In genomic region chr2:157813477-157813876, GRCh38 we compare ENCODE assay signal across 28 cellular contexts.
"Had no signal": no experiment of that assay in that cellular context is flagged by ENCODE, and none has a peak within 500 bp of the region (broad histone marks: within the 10 kb centered on the region; RNA-seq: fewer than 3 reads in every experiment).

No MANE protein-coding gene starts in this region.

- H3K4me3 Mint-ChIP-seq: endodermal cell; mesothelial cell of epicardium; naive B cell; nephron; stimulated activated effector memory CD8-positive, alpha-beta T cell treated with anti-CD3 and anti-CD28 coated beads, Interleukin-12 subunit alpha, Interleukin-12 subunit beta, amount 100 ng/mL, for 72 hours had no signal

- DNase-seq: central memory CD4-positive, alpha-beta T cell; effector CD8-positive, alpha-beta T cell; endodermal cell; erythroblast; esophagus squamous epithelium; foreskin melanocyte; glutamatergic neuron; heart right ventricle; hippocampal formation; left colon; mesenchymal stem cell; mucosa of descending colon; naive B cell; occipital lobe; pancreas; stimulated activated CD4-positive, alpha-beta T cell treated with anti-CD3 and anti-CD28 coated beads, Interleukin-2, amount 100 ng/mL, for 24 hours; stimulated activated CD4-positive, alpha-beta T cell treated with anti-CD3 and anti-CD28 coated beads, Interleukin-4, amount 100 ng/mL, for 24 hours; stimulated activated naive CD8-positive, alpha-beta T cell treated with anti-CD3 and anti-CD28 coated beads, Interleukin-15, Interleukin-2, amounts not matched to agents 100 U/mL and 50 U/mL, for 24 hours; substantia nigra; testis; upper lobe of right lung; uterus had no signal

- H3K27me3 ChIP-seq: esophagus squamous epithelium, heart right ventricle, pancreas, testis, tibial nerve, upper lobe of right lung, uterus had no signal

- H3K4me1 Mint-ChIP-seq: endodermal cell, naive B cell had no signal

- H3K9me3 Mint-ChIP-seq: endodermal cell; mesothelial cell of epicardium; naive B cell; nephron; stimulated activated effector memory CD8-positive, alpha-beta T cell treated with anti-CD3 and anti-CD28 coated beads, Interleukin-12 subunit alpha, Interleukin-12 subunit beta, amount 100 ng/mL, for 72 hours had no signal

- H3K36me3 ChIP-seq: uterus had no signal

- FAIRE-seq: colon, pancreas had no signal

- H3K9me3 ChIP-seq: esophagus squamous epithelium, heart right ventricle, mucosa of descending colon, pancreas, testis, tibial nerve, upper lobe of right lung, uterus had no signal

- H3K27me3 Mint-ChIP-seq: naive B cell had no signal

- H3K4me3 ChIP-seq: esophagus squamous epithelium, heart right ventricle, mucosa of descending colon, pancreas, testis, tibial nerve, upper lobe of right lung, uterus had no signal

- H3K4me1 ChIP-seq: testis, uterus had no signal

- H3K27ac Mint-ChIP-seq: endodermal cell; mesothelial cell of epicardium; naive B cell; nephron; stimulated activated effector memory CD8-positive, alpha-beta T cell treated with anti-CD3 and anti-CD28 coated beads, Interleukin-12 subunit alpha, Interleukin-12 subunit beta, amount 100 ng/mL, for 72 hours had no signal

- H3K27ac ChIP-seq: esophagus squamous epithelium, heart right ventricle, pancreas, testis, tibial nerve, upper lobe of right lung, uterus had no signal

- ATAC-seq: heart right ventricle; left colon; mucosa of descending colon; pancreas; sciatic nerve; stimulated activated effector memory CD8-positive, alpha-beta T cell treated with anti-CD3 and anti-CD28 coated beads, Interleukin-12 subunit alpha, Interleukin-12 subunit beta, amount 100 ng/mL, for 72 hours; stimulated activated naive CD8-positive, alpha-beta T cell treated with anti-CD3 and anti-CD28 coated beads, Interleukin-15, Interleukin-2, amounts not matched to agents 100 U/mL and 50 U/mL, for 24 hours; upper lobe of right lung had no signal
